Comparison of ENCODE assay signal across 8 cellular contexts in genomic region chr17:36592316-36592710, GRCh38. TPM values are rescaled to one million over a fixed set of nuclear protein-coding genes. Genes with fewer than 3 reads are reported as not detected.
DNase-seq lines count a peak whose midpoint lies in the region; ATAC-seq, FAIRE-seq and TF ChIP-seq lines count a peak whose summit lies in the region.

No MANE protein-coding gene starts in this region.

- CTCF ChIA-PET in CD4-positive, alpha-beta T cell (lab: Charles Lee) = no interaction called here
- CTCF ChIA-PET in activated B cell treated with CpG ODN at 0.5 μM for 24 hours (lab: Charles Lee) = interaction anchor here (3.2 kb wide), 1 partner anchor 11 kb away, joined by 17 read pairs; the partner anchor contains the start of gene MRM1

- H3K36me3 Mint-ChIP-seq in CD4-positive, alpha-beta T cell (ENCODE audit: low read depth) = peaks cover 36% of the 10 kb centered on the region
- H3K36me3 Mint-ChIP-seq in activated B cell treated with CpG ODN at 0.5 μM for 24 hours (ENCODE audit: low read depth) = peaks cover 25% of the 10 kb centered on the region

- peak overlapping the region; percentile 40 for H3K4me3 Mint-ChIP-seq in CD4-positive, alpha-beta T cell
- H3K4me3 Mint-ChIP-seq in activated B cell treated with CpG ODN at 0.5 μM for 24 hours = peak overlapping the region; percentile 78

- peaks cover 28% of the 10 kb centered on the region for H3K4me1 Mint-ChIP-seq in CD4-positive, alpha-beta T cell (ENCODE audit: low read depth)
- peaks cover 13% of the 10 kb centered on the region for H3K4me1 Mint-ChIP-seq in activated B cell treated with CpG ODN at 0.5 μM for 24 hours

- intact Hi-C loops in CD4-positive, alpha-beta T cell (cut with DNase I, micrococcal nuclease) = loop anchor here (5.0 kb wide), 3 partner anchors 45 to 105 kb away; partner anchors contain the start of genes MYO19 (in 1 of the 2), PIGW (in 1 of the 2) and ZNHIT3 (in 1 of the 2)
- intact Hi-C loops in activated B cell treated with CpG ODN at 0.5 μM for 24 hours (cut with micrococcal nuclease) (no loop called here), pancreas (cut with DNase I) (no loop called here)

- no peaks in the 10 kb centered on the region for H3K9me3 Mint-ChIP-seq in CD4-positive, alpha-beta T cell
- H3K9me3 Mint-ChIP-seq in activated B cell treated with CpG ODN at 0.5 μM for 24 hours = no peaks in the 10 kb centered on the region

- FAIRE-seq in pancreas (lab: Jason Lieb, UNC) = no peak

- POLR2A ChIA-PET in CD4-positive, alpha-beta T cell (lab: Charles Lee) = interaction anchor here (0.9 to 2.7 kb wide), 3 partner anchors 10 to 57 kb away, joined by 3 to 28 read pairs (median 4); partner anchors contain the start of gene MRM1
- POLR2A ChIA-PET in activated B cell treated with CpG ODN at 0.5 μM for 24 hours (lab: Charles Lee) = interaction anchor here (1.9 kb wide), 1 partner anchor 9 kb away, joined by 13 read pairs; the partner anchor contains the start of gene MRM1

- H3K27ac Mint-ChIP-seq in CD4-positive, alpha-beta T cell = peak overlapping the region; percentile 3
- no peak overlapping the region for H3K27ac Mint-ChIP-seq in activated B cell treated with CpG ODN at 0.5 μM for 24 hours

- H3K36me3 ChIP-seq in pancreas = peaks cover 0 to 11% (median 4%) of the 10 kb centered on the region in 3 donors

- ATAC-seq in CD4-positive, alpha-beta T cell (ENCODE audit: poor library complexity) = no peak
- ATAC-seq in HG03139 (IDR thresholded peaks at IDR 0.05; ENCODE audit: unreplicated experiment) = peak; percentile 4
- no peak for ATAC-seq in activated B cell treated with CpG ODN at 0.5 μM for 24 hours (ENCODE audit: low read depth)
- peak; percentile 6 for ATAC-seq in foreskin keratinocyte
- peak; percentile 25 to 41 (median 36) for ATAC-seq in pancreas
- no peak for ATAC-seq in GM21367 (IDR thresholded peaks at IDR 0.05; ENCODE audit: unreplicated experiment)
- ATAC-seq in GM18498 (IDR thresholded peaks at IDR 0.05; ENCODE audit: unreplicated experiment) = no peak

- H3K4me1 ChIP-seq in foreskin keratinocyte = peaks cover 5% of the 10 kb centered on the region
- H3K4me1 ChIP-seq in pancreas = peaks cover 0 to 11% (median 0%) of the 10 kb centered on the region in 3 donors

- no peak overlapping the region for H3K27ac ChIP-seq in CD4-positive, alpha-beta T cell (ENCODE audit: low read depth, low read length)
- no peak overlapping the region for H3K27ac ChIP-seq in foreskin keratinocyte
- H3K27ac ChIP-seq in pancreas = no peak overlapping the region

- no peaks in the 10 kb centered on the region for H3K27me3 ChIP-seq in CD4-positive, alpha-beta T cell (ENCODE audit: control insufficient read depth, insufficient read depth, low read length)
- H3K27me3 ChIP-seq in foreskin keratinocyte (no peaks in the 10 kb centered on the region), pancreas (no peaks in the 10 kb centered on the region)

- no peaks in the 10 kb centered on the region for H3K27me3 Mint-ChIP-seq in CD4-positive, alpha-beta T cell
- no peaks in the 10 kb centered on the region for H3K27me3 Mint-ChIP-seq in activated B cell treated with CpG ODN at 0.5 μM for 24 hours

- TF ChIP-seq CTCF in CD4-positive, alpha-beta T cell (IDR thresholded peaks at IDR 0.05) = no peak
- TF ChIP-seq CTCF in activated B cell treated with CpG ODN at 0.5 μM for 24 hours (IDR thresholded peaks at IDR 0.05) (no peak), foreskin keratinocyte (conservative IDR thresholded peaks at IDR 0.05) (no peak), pancreas (IDR thresholded peaks at IDR 0.05) (no peak)

- no peak for DNase-seq in CD4-positive, alpha-beta T cell
- DNase-seq in activated B cell treated with CpG ODN at 0.5 μM for 24 hours (no peak), foreskin keratinocyte (peak in 1 of 2 donors; percentile 6), pancreas (peak in 5 of 6 donors; percentile 23 to 77 (median 57)), NCI-H2196 treated with DMSO at 0.1 percent for 48 hours (lab: John Stamatoyannopoulos, UW; ENCODE audit: unreplicated experiment) (no peak)

- 0 to 1% methylated on average over 11 to 19 of the region's 19 CpGs for WGBS in pancreas, 2 donors

- no peaks in the 10 kb centered on the region for H3K9me3 ChIP-seq in CD4-positive, alpha-beta T cell (ENCODE audit: control insufficient read depth, low read length)
- no peaks in the 10 kb centered on the region for H3K9me3 ChIP-seq in pancreas

- H3K4me3 ChIP-seq in pancreas = peak overlapping the region; percentile 72 to 98 (median 86)

RNA-seq across cellular contexts. Expression of gene DHRS11, which starts 0.6 kb away (rescaled TPM):
- total RNA-seq in CD4-positive, alpha-beta T cell = 1 to 10 TPM; 2.9 to 4.0 TPM
- total RNA-seq in activated B cell treated with CpG ODN at 0.5 μM for 24 hours (5.7 and 7.7 TPM in 2 replicates), foreskin keratinocyte (7.9 and 8.8 TPM in 2 replicates), pancreas (1 to 10 TPM; 6.5 to 9.1 (median 7.6) TPM)
- polyA plus RNA-seq in foreskin keratinocyte (10.3 and 12.5 TPM in 2 replicates), pancreas (10 to 100 TPM; 14.7 to 15.4 TPM)

RNA-seq across cellular contexts. Expression of gene MRM1, which starts 9.1 kb away (rescaled TPM):
- 1 to 10 TPM in 1 of 2 experiments, under 1 TPM in 1; 0.81 to 1.1 TPM for total RNA-seq in CD4-positive, alpha-beta T cell
- total RNA-seq in activated B cell treated with CpG ODN at 0.5 μM for 24 hours = 14.3 and 15.6 TPM in 2 replicates
- total RNA-seq in foreskin keratinocyte = 7.3 and 9.5 TPM in 2 replicates
- 9.2 and 12.1 TPM in 2 replicates for polyA plus RNA-seq in foreskin keratinocyte
- total RNA-seq in pancreas = 1 to 10 TPM; 2.5 to 5.0 (median 4.4) TPM
- 1 to 10 TPM; 5.0 to 7.5 TPM for polyA plus RNA-seq in pancreas

RNA-seq across cellular contexts. Expression of gene GGNBP2, which starts 47.6 kb away (rescaled TPM):
- total RNA-seq in CD4-positive, alpha-beta T cell = 100 to 1,000 TPM; 216 to 228 TPM
- total RNA-seq in activated B cell treated with CpG ODN at 0.5 μM for 24 hours = 103 and 118 TPM in 2 replicates
- total RNA-seq in foreskin keratinocyte = 49.9 and 55.1 TPM in 2 replicates
- polyA plus RNA-seq in foreskin keratinocyte = 34.6 and 35.2 TPM in 2 replicates
- 10 to 100 TPM; 27.3 to 41.5 (median 36.7) TPM for total RNA-seq in pancreas
- polyA plus RNA-seq in pancreas = 10 to 100 TPM; 28.4 to 41.8 TPM

RNA-seq across cellular contexts. Expression of gene PIGW, which starts 57.5 kb away (rescaled TPM):
- 1 to 10 TPM; 3.3 to 3.4 TPM for total RNA-seq in CD4-positive, alpha-beta T cell
- total RNA-seq in activated B cell treated with CpG ODN at 0.5 μM for 24 hours = 18.2 and 20.7 TPM in 2 replicates
- total RNA-seq in foreskin keratinocyte = 13.5 and 16.8 TPM in 2 replicates
- 7.3 and 10.2 TPM in 2 replicates for polyA plus RNA-seq in foreskin keratinocyte
- 1 to 10 TPM; 1.1 to 3.7 (median 2.9) TPM for total RNA-seq in pancreas
- 1 to 10 TPM; 2.4 to 3.9 TPM for polyA plus RNA-seq in pancreas

RNA-seq across cellular contexts. Expression of gene MYO19, which starts 57.6 kb away (rescaled TPM):
- total RNA-seq in CD4-positive, alpha-beta T cell = 10 to 100 TPM; 64.4 to 70.5 TPM
- total RNA-seq in activated B cell treated with CpG ODN at 0.5 μM for 24 hours (70.8 and 85.6 TPM in 2 replicates), foreskin keratinocyte (93.8 and 110 TPM in 2 replicates), pancreas (10 to 100 TPM; 16.4 to 31.9 (median 25.9) TPM)
- polyA plus RNA-seq in foreskin keratinocyte (54.6 and 71.7 TPM in 2 replicates), pancreas (10 to 100 TPM; 31.1 to 46.4 TPM)

Comparison
In these comparisons a context has a peak if more than half of its experiments do, and no peak if none do; other contexts are left out.
1. ATAC-seq: peak in HG03139 (single experiment), foreskin keratinocyte (single experiment) and pancreas (4 of 4); none in CD4-positive, alpha-beta T cell (single experiment), activated B cell treated with CpG ODN at 0.5 μM for 24 hours (single experiment), GM21367 (single experiment) and GM18498 (single experiment).
2. DNase-seq: peak in pancreas (5 of 6); none in CD4-positive, alpha-beta T cell (0 of 10), activated B cell treated with CpG ODN at 0.5 μM for 24 hours (single experiment) and NCI-H2196 treated with DMSO at 0.1 percent for 48 hours (single experiment).
3. intact Hi-C loops: an anchor here in CD4-positive, alpha-beta T cell (5.0 kb wide); none called in activated B cell treated with CpG ODN at 0.5 μM for 24 hours and pancreas.